In genomic region chr9:84343111-84343521, GRCh38 we compare ENCODE assay signal across 15 cellular contexts. TPM values are rescaled to one million over a fixed set of nuclear protein-coding genes. Genes with fewer than 3 reads are reported as not detected.
DNase-seq lines count a peak whose midpoint lies in the region; ATAC-seq, FAIRE-seq and TF ChIP-seq lines count a peak whose summit lies in the region.
"Had no signal": no experiment of that assay in that cellular context is flagged by ENCODE, and none has a peak within 500 bp of the region (broad histone marks: within the 10 kb centered on the region; RNA-seq: fewer than 3 reads in every experiment).

No MANE protein-coding gene starts in this region.

- no peaks in the 10 kb centered on the region for H3K4me1 ChIP-seq in adipocyte (ENCODE audit: control insufficient read depth, insufficient read depth, low read length)
- H3K4me1 ChIP-seq in MM.1S (ENCODE audit: low read length), result no peaks in the 10 kb centered on the region
- H3K4me1 ChIP-seq: tibial artery had no signal

- H3K4me3 ChIP-seq in adipocyte (ENCODE audit: low read length), result no peak overlapping the region
- no peak overlapping the region for H3K4me3 ChIP-seq in MM.1S (ENCODE audit: low read length)
- H3K4me3 ChIP-seq: tibial artery had no signal

- H3K9me2 ChIP-seq in MM.1S (replicated peaks; ENCODE audit: insufficient read depth, low read length), result no peaks in the 10 kb centered on the region

- no peak overlapping the region for H3K4me2 ChIP-seq in MM.1S (ENCODE audit: low read depth, low read length)

- peaks cover 2% of the 10 kb centered on the region for H3K27me3 Mint-ChIP-seq in activated T-cell treated with anti-CD3 and anti-CD28 coated beads, Interleukin-2, amount 50 U/mL, for 4 hours (ENCODE audit: low read depth)

- H3K4me1 Mint-ChIP-seq in activated T-cell treated with anti-CD3 and anti-CD28 coated beads, Interleukin-2, amount 50 U/mL, for 4 hours (ENCODE audit: low read depth), result no peaks in the 10 kb centered on the region
- H3K4me1 Mint-ChIP-seq: activated CD4-positive, alpha-beta T cell treated with anti-CD3 and anti-CD28 coated beads for 36 hours had no signal

- H3K4me3 Mint-ChIP-seq in activated T-cell treated with anti-CD3 and anti-CD28 coated beads, Interleukin-2, amount 50 U/mL, for 4 hours, result no peak overlapping the region
- H3K4me3 Mint-ChIP-seq: activated CD4-positive, alpha-beta T cell treated with anti-CD3 and anti-CD28 coated beads for 36 hours had no signal

- no peak for TF ChIP-seq CTCF in MM.1S (IDR thresholded peaks at IDR 0.05; ENCODE audit: low read length)

- FAIRE-seq in GM12891 (lab: Jason Lieb, UNC), result no peak

- no peaks in the 10 kb centered on the region for H3K9me3 ChIP-seq in adipocyte (ENCODE audit: control insufficient read depth, low read length)
- H3K9me3 ChIP-seq in MM.1S (replicated peaks; ENCODE audit: insufficient read depth, low read length), result no peaks in the 10 kb centered on the region
- H3K9me3 ChIP-seq: tibial artery had no signal

- no peaks in the 10 kb centered on the region for H3K9me3 Mint-ChIP-seq in activated T-cell treated with anti-CD3 and anti-CD28 coated beads, Interleukin-2, amount 50 U/mL, for 4 hours
- H3K9me3 Mint-ChIP-seq: activated naive CD4-positive, alpha-beta T cell treated with anti-CD3 and anti-CD28 coated beads, Interleukin-2, amount 50 U/mL, for 72 hours had no signal

- no peaks in the 10 kb centered on the region for H3K27me3 ChIP-seq in adipocyte (replicated peaks; ENCODE audit: control insufficient read depth, insufficient read depth, low read length)
- no peaks in the 10 kb centered on the region for H3K27me3 ChIP-seq in MM.1S (replicated peaks; ENCODE audit: insufficient read depth, low read length)
- H3K27me3 ChIP-seq: tibial artery had no signal

- H3K9ac ChIP-seq in adipocyte (ENCODE audit: low read length) (no peak overlapping the region), MM.1S (ENCODE audit: low read length) (no peak overlapping the region)

- no peaks in the 10 kb centered on the region for H3K79me2 ChIP-seq in MM.1S (ENCODE audit: low read length)

- H3K36me3 Mint-ChIP-seq in activated T-cell treated with anti-CD3 and anti-CD28 coated beads, Interleukin-2, amount 50 U/mL, for 4 hours (ENCODE audit: insufficient read depth), result no peaks in the 10 kb centered on the region
- H3K36me3 Mint-ChIP-seq: activated naive CD4-positive, alpha-beta T cell treated with anti-CD3 and anti-CD28 coated beads, Interleukin-2, amount 50 U/mL, for 72 hours had no signal

- no peak for ATAC-seq in activated T-cell treated with anti-CD3 and anti-CD28 coated beads, Interleukin-2, amount 50 U/mL, for 4 hours
- ATAC-seq: activated CD4-positive, alpha-beta T cell treated with anti-CD3 and anti-CD28 coated beads for 36 hours; activated naive CD4-positive, alpha-beta T cell treated with anti-CD3 and anti-CD28 coated beads, Interleukin-2, amount 50 U/mL, for 72 hours had no signal

- H3K27ac ChIP-seq in MM.1S (ENCODE audit: low read length), result no peak overlapping the region
- H3K27ac ChIP-seq: C4-2B, tibial artery had no signal

- H3K36me3 ChIP-seq in adipocyte (ENCODE audit: control insufficient read depth, insufficient read depth, low read length, severe bottlenecking) (no peaks in the 10 kb centered on the region), MM.1S (replicated peaks; ENCODE audit: insufficient read depth, low read length) (no peaks in the 10 kb centered on the region)
- H3K36me3 ChIP-seq: tibial artery had no signal

- H3F3A ChIP-seq in MM.1S (ENCODE audit: insufficient read depth, low read length), result no peaks in the 10 kb centered on the region

- no peak overlapping the region for H2AFZ ChIP-seq in MM.1S (ENCODE audit: low read length)

- H4K20me1 ChIP-seq in MM.1S (ENCODE audit: insufficient read depth, low read length), result no peaks in the 10 kb centered on the region

- peak; percentile 22 for DNase-seq in H4 (ENCODE audit: low spot score)
- peak; percentile 87 for DNase-seq in adipocyte (ENCODE audit: low read depth)
- peak; percentile 75 for DNase-seq in foreskin melanocyte
- DNase-seq in non-pigmented ciliary epithelial cell (ENCODE audit: low read depth), result peak; percentile 49
- DNase-seq in activated T-cell treated with anti-CD3 and anti-CD28 coated beads, Interleukin-2, amount 50 U/mL, for 4 hours, result no peak
- DNase-seq in MM.1S, result no peak
- DNase-seq in GM12891 (ENCODE audit: insufficient read length, low spot score), result no peak
- DNase-seq in SK-N-DZ (ENCODE audit: low spot score), result no peak
- DNase-seq: activated CD4-positive, alpha-beta T cell treated with anti-CD3 and anti-CD28 coated beads for 36 hours; KBM-7; NCI-H2227 treated with DMSO at 0.1 percent for 48 hours; stimulated activated CD4-positive, alpha-beta T cell treated with anti-CD3 and anti-CD28 coated beads, Interleukin-2, amount 100 ng/mL, for 48 hours; tibial artery had no signal

- no peak for TF ChIP-seq POLR2A in GM12891 (IDR thresholded peaks at IDR 0.05; ENCODE audit: low read depth, low read length)

TF ChIP-seq in GM12891, 5 proteins besides CTCF, POLR2A, EP300 and RAD21:
- TF ChIP-seq TAF1 (IDR thresholded peaks at IDR 0.05; ENCODE audit: low read depth, low read length) (no peak), POLR2AphosphoS5 (IDR thresholded peaks at IDR 0.05; ENCODE audit: low read depth, low read length) (no peak), PAX5 (IDR thresholded peaks at IDR 0.05; ENCODE audit: insufficient read depth, low read length, severe bottlenecking) (no peak), SPI1 (IDR thresholded peaks at IDR 0.05; ENCODE audit: low read depth, low read length) (no peak), POU2F2 (IDR thresholded peaks at IDR 0.05; ENCODE audit: low read depth, low read length) (no peak)

RNA-seq across cellular contexts. Expression of gene SLC28A3, which starts 2.6 kb away (rescaled TPM):
- total RNA-seq in H4 (2014; rRNA removed; shearing (Covaris generic)), result 0.02 TPM in 1 of 2 replicates, not detected in the other
- total RNA-seq in activated T-cell treated with anti-CD3 and anti-CD28 coated beads, Interleukin-2, amount 50 U/mL, for 4 hours, result under 1 TPM; 0.08 to 0.11 (median 0.08) TPM
- 0.21 TPM for polyA plus RNA-seq in GM12891 (2012; ENCODE audit: low read depth, missing spikeins)
- not detected in 2 replicates for polyA plus RNA-seq in SK-N-DZ (2014; cell fraction: cytosol; rRNA removed)
- polyA plus RNA-seq in SK-N-DZ (2014; cell fraction: nucleus; rRNA removed), result not detected in 2 replicates

Comparison
In these comparisons a context has a peak if more than half of its experiments do, and no peak if none do; other contexts are left out.
1. DNase-seq: peak in H4 (single experiment), adipocyte (single experiment), foreskin melanocyte (single experiment) and non-pigmented ciliary epithelial cell (single experiment); none in activated T-cell treated with anti-CD3 and anti-CD28 coated beads, Interleukin-2, amount 50 U/mL, for 4 hours (single experiment), MM.1S (single experiment), GM12891 (single experiment) and SK-N-DZ (single experiment).